14 cellular contexts compared by ENCODE assay signal in the genomic region with DNA sequence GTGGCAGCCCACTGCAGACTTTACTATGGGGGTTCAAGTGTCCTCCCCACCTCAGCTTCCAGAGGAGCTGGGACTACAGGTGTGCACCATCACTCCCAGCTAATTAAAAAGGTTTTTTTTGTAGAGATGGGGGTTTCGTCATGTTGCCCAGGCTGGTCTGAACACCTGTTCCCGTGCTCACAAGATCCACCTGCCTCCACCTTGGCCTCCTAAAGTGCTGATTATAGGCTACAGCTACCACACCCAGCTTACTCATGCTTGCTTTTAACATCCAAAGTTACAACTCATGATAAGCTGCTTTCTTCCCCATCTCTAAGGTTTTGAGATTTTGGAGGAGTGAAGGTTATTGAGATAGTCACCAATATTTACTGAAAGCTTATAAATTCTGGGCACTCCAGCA. TPM values are rescaled to one million over a fixed set of nuclear protein-coding genes. Genes with fewer than 3 reads are reported as not detected.
DNase-seq lines count a peak whose midpoint lies in the region; ATAC-seq, FAIRE-seq and TF ChIP-seq lines count a peak whose summit lies in the region.
"Had no signal": no experiment of that assay in that cellular context is flagged by ENCODE, and none has a peak within 500 bp of the region (broad histone marks: within the 10 kb centered on the region; RNA-seq: fewer than 3 reads in every experiment).

No MANE protein-coding gene starts in this region.

- no peak for TF ChIP-seq EP300 in A549 (IDR thresholded peaks at IDR 0.05)

- H3K4me1 ChIP-seq in A549 (peaks cover 35% of the 10 kb centered on the region), Caco-2 (no peaks in the 10 kb centered on the region)

- TF ChIP-seq POLR2A in A549 (IDR thresholded peaks at IDR 0.05; ENCODE audit: low read length), result no peak

- no peaks in the 10 kb centered on the region for H3K9me3 ChIP-seq in A549
- H3K9me3 ChIP-seq in Caco-2, result no peaks in the 10 kb centered on the region
- H3K9me3 ChIP-seq: adrenal gland had no signal

- H3K4me1 Mint-ChIP-seq in Caco-2 (ENCODE audit: low read depth, unreplicated experiment), result no peaks in the 10 kb centered on the region
- H3K4me1 Mint-ChIP-seq in activated CD4-positive, alpha-beta memory T cell treated with anti-CD3 and anti-CD28 coated beads for 36 hours (ENCODE audit: low read depth), result peaks cover 61% of the 10 kb centered on the region

- FAIRE-seq in A549 (lab: Jason Lieb, UNC), result no peak
- FAIRE-seq: H1 had no signal

- H3K9me3 Mint-ChIP-seq in Caco-2 (ENCODE audit: unreplicated experiment), result no peaks in the 10 kb centered on the region
- H3K9me3 Mint-ChIP-seq in activated CD4-positive, alpha-beta memory T cell treated with anti-CD3 and anti-CD28 coated beads for 36 hours, result no peaks in the 10 kb centered on the region

- TF ChIP-seq RAD21 in A549 (conservative IDR thresholded peaks at IDR 0.05 in 1 of 2, IDR thresholded peaks at IDR 0.05 in 1 of 2), result no peak

- no peak overlapping the region for H3K27ac ChIP-seq in A549
- H3K27ac ChIP-seq: adrenal gland had no signal

- intact Hi-C loops in Caco-2 (cut with micrococcal nuclease; ENCODE audit: unreplicated experiment), result no loop called here
- intact Hi-C loops in activated CD4-positive, alpha-beta memory T cell treated with anti-CD3 and anti-CD28 coated beads for 36 hours (cut with micrococcal nuclease), result loop anchor here (5.0 kb wide), 4 partner anchors 50 to 470 kb away; partner anchors contain the start of genes DHX33, PFN1 and ZNF594
- intact Hi-C loops in left colon (cut with DNase I, micrococcal nuclease), result no loop called here

- BruUV-seq in Caco-2 (replicated peaks; lab: Mats Ljungman, UMichigan), result no TSS peak

- CTCF ChIA-PET in A549 (lab: Yijun Ruan, JAX) (interaction anchor here (0.6 to 3.6 kb wide), 3 partner anchors 18 to 366 kb away, joined by 3 to 54 read pairs (median 4); partner anchors contain the start of gene C1QBP), Caco-2 (lab: Charles Lee) (no interaction called here)
- CTCF ChIA-PET in activated CD4-positive, alpha-beta memory T cell treated with anti-CD3 and anti-CD28 coated beads for 36 hours (lab: Charles Lee), result interaction anchor here (0.5 to 1.1 kb wide), 2 partner anchors 135 to 179 kb away, joined by 3 to 5 read pairs; no protein-coding TSS in a partner anchor

- POLR2A ChIA-PET in A549 (lab: Yijun Ruan, JAX) (interaction anchor here (0.7 kb wide), 1 partner anchor 9 kb away, joined by 4 read pairs; no protein-coding TSS in a partner anchor), Caco-2 (lab: Charles Lee) (no interaction called here)
- POLR2A ChIA-PET in activated CD4-positive, alpha-beta memory T cell treated with anti-CD3 and anti-CD28 coated beads for 36 hours (lab: Charles Lee), result interaction anchor here (1.1 kb wide), 1 partner anchor 69 kb away, joined by 6 read pairs; the partner anchor contains the start of genes DERL2 and MIS12

- TF ChIP-seq CTCF in A549 (IDR thresholded peaks at IDR 0.05) (no peak), Caco-2 (IDR thresholded peaks at IDR 0.05; ENCODE audit: insufficient read depth in 1 of 2, low read depth in 1 of 2, low read length in 1 of 2, severe bottlenecking in 1 of 2, unreplicated experiment in 1 of 2) (no peak)

- WGBS in A549 (ENCODE audit: missing lambda C conversion rate), result 94% methylated on average over 2 of the region's 2 CpGs

- no peaks in the 10 kb centered on the region for H3K36me3 ChIP-seq in Caco-2 (ENCODE audit: control insufficient read depth, insufficient read depth, low read length)

- H3K27ac Mint-ChIP-seq in Caco-2 (ENCODE audit: unreplicated experiment), result no peak overlapping the region
- H3K27ac Mint-ChIP-seq in activated CD4-positive, alpha-beta memory T cell treated with anti-CD3 and anti-CD28 coated beads for 36 hours, result no peak overlapping the region

- no peaks in the 10 kb centered on the region for H3K27me3 ChIP-seq in Caco-2 (replicated peaks; ENCODE audit: control insufficient read depth, insufficient read depth, low read length)
- H3K27me3 ChIP-seq: adrenal gland had no signal

- DNase-seq in A549 (ENCODE audit: low read depth in 1 of 2, low spot score in 1 of 2), result no peak
- no peak for DNase-seq in Caco-2
- no peak for DNase-seq in activated CD4-positive, alpha-beta memory T cell treated with anti-CD3 and anti-CD28 coated beads for 36 hours
- DNase-seq in left colon, result peak; percentile 33 to 65
- DNase-seq in germinal center (ENCODE audit: low spot score), result no peak
- no peak for DNase-seq in stimulated activated CD4-positive, alpha-beta T cell treated with anti-CD3 and anti-CD28 coated beads, Interleukin-4, amount 100 ng/mL, for 24 hours
- DNase-seq: activated CD4-positive, CD25-positive, alpha-beta regulatory T cell; adrenal gland; effector memory CD4-positive, alpha-beta T cell; IMR-90; NCI-H2171 treated with DMSO at 0.1 percent for 48 hours had no signal

- 0 out of 3 replicates have a peak overlapping the region, but pooled peaks have one; percentile 91 for H3K4me2 ChIP-seq in A549

- ATAC-seq in A549 (no peak), left colon (peak; percentile 44), GM21447 (IDR thresholded peaks at IDR 0.05; ENCODE audit: unreplicated experiment) (no peak), GM18511 (IDR thresholded peaks at IDR 0.05; ENCODE audit: unreplicated experiment) (no peak)

- peak overlapping the region; percentile 14 for H3K4me3 Mint-ChIP-seq in Caco-2 (ENCODE audit: unreplicated experiment)
- H3K4me3 Mint-ChIP-seq in activated CD4-positive, alpha-beta memory T cell treated with anti-CD3 and anti-CD28 coated beads for 36 hours, result peak overlapping the region; percentile 56

- H3K4me3 ChIP-seq in A549 (no peak overlapping the region), Caco-2 (ENCODE audit: low read depth, low read length) (no peak overlapping the region)
- H3K4me3 ChIP-seq: adrenal gland had no signal

- H3K27me3 Mint-ChIP-seq in Caco-2 (ENCODE audit: insufficient read depth, unreplicated experiment), result no peaks in the 10 kb centered on the region
- no peaks in the 10 kb centered on the region for H3K27me3 Mint-ChIP-seq in activated CD4-positive, alpha-beta memory T cell treated with anti-CD3 and anti-CD28 coated beads for 36 hours

- H3K36me3 Mint-ChIP-seq in Caco-2 (ENCODE audit: insufficient read depth, unreplicated experiment), result peaks cover 36% of the 10 kb centered on the region
- peaks cover 43% of the 10 kb centered on the region for H3K36me3 Mint-ChIP-seq in activated CD4-positive, alpha-beta memory T cell treated with anti-CD3 and anti-CD28 coated beads for 36 hours

TF ChIP-seq in A549, 52 proteins besides CTCF, POLR2A, EP300 and RAD21:
- no peak for TF ChIP-seq SMC3 (IDR thresholded peaks at IDR 0.05)
- no peak for TF ChIP-seq ELK1 (IDR thresholded peaks at IDR 0.05; ENCODE audit: low read depth, low read length)
- no peak for TF ChIP-seq HOXB13 (CRISPR knock-in tag; IDR thresholded peaks at IDR 0.05; ENCODE audit: low read depth)
- no peak for TF ChIP-seq NR3C1 (IDR thresholded peaks at IDR 0.05)
- no peak for TF ChIP-seq CBX2 (IDR thresholded peaks at IDR 0.05; ENCODE audit: borderline replicate concordance, low read depth)

RNA-seq across cellular contexts. Expression of gene NUP88, which starts 2.6 kb away (rescaled TPM):
- polyA plus RNA-seq in A549 (2011; rRNA removed) (175 and 180 TPM in 2 replicates), A549 (2017; fragmentation: RNase III; extraction: RNeasy Plus Mini Kit Qiagen cat#74134 plus additional on column Dnase treatment) (121 to 133 TPM (median 121 TPM) in 3 replicates)
- 104 and 114 TPM in 2 replicates for polyA plus RNA-seq in A549 (2012; cell fraction: cytosol; rRNA removed)
- polyA plus RNA-seq in A549 (2012; cell fraction: nucleus; rRNA removed), result 70.5 and 76.3 TPM in 2 replicates
- 128 and 136 TPM in 2 replicates for polyA minus RNA-seq in A549 (2011; rRNA and poly(A)+ RNA removed)
- total RNA-seq in Caco-2 (2022) (52.3 and 56.6 TPM in 2 replicates), left colon (10 to 100 TPM; 45.3 to 55.5 TPM)
- 100 to 1,000 TPM; 110 to 113 TPM for total RNA-seq in activated CD4-positive, alpha-beta memory T cell treated with anti-CD3 and anti-CD28 coated beads for 36 hours

RNA-seq across cellular contexts. Expression of gene RPAIN, which starts 3.1 kb away (rescaled TPM):
- polyA plus RNA-seq in A549 (2011; rRNA removed) (62.9 and 67.6 TPM in 2 replicates), A549 (2017; fragmentation: RNase III; extraction: RNeasy Plus Mini Kit Qiagen cat#74134 plus additional on column Dnase treatment) (71.9 to 81.2 TPM (median 72.8 TPM) in 3 replicates)
- 38.2 and 49.2 TPM in 2 replicates for polyA plus RNA-seq in A549 (2012; cell fraction: cytosol; rRNA removed)
- polyA plus RNA-seq in A549 (2012; cell fraction: nucleus; rRNA removed), result 26.4 and 43.8 TPM in 2 replicates
- 24.1 and 26.2 TPM in 2 replicates for polyA minus RNA-seq in A549 (2011; rRNA and poly(A)+ RNA removed)
- total RNA-seq in Caco-2 (2022) (30.5 and 36.5 TPM in 2 replicates), left colon (10 to 100 TPM; 26.7 to 27.3 TPM)
- 10 to 100 TPM; 51.7 to 53.4 TPM for total RNA-seq in activated CD4-positive, alpha-beta memory T cell treated with anti-CD3 and anti-CD28 coated beads for 36 hours

RNA-seq across cellular contexts. Expression of gene C1QBP, which starts 22.1 kb away (rescaled TPM):
- polyA plus RNA-seq in A549 (2011; rRNA removed), result 448 and 683 TPM in 2 replicates
- 405 and 410 TPM in 2 replicates for polyA plus RNA-seq in A549 (2012; cell fraction: cytosol; rRNA removed)
- polyA plus RNA-seq in A549 (2012; cell fraction: nucleus; rRNA removed), result 229 and 230 TPM in 2 replicates
- polyA plus RNA-seq in A549 (2017; fragmentation: RNase III; extraction: RNeasy Plus Mini Kit Qiagen cat#74134 plus additional on column Dnase treatment), result 527 to 609 TPM (median 557 TPM) in 3 replicates
- 196 and 215 TPM in 2 replicates for polyA minus RNA-seq in A549 (2011; rRNA and poly(A)+ RNA removed)
- total RNA-seq in Caco-2 (2022), result 129 and 149 TPM in 2 replicates
- 100 to 1,000 TPM; 342 TPM for total RNA-seq in activated CD4-positive, alpha-beta memory T cell treated with anti-CD3 and anti-CD28 coated beads for 36 hours
- 100 to 1,000 TPM in 1 of 2 donors, 10 to 100 TPM in 1; 98.9 to 134 TPM for total RNA-seq in left colon

RNA-seq across cellular contexts. Expression of gene DHX33, which starts 51.9 kb away (rescaled TPM):
- polyA plus RNA-seq in A549 (2011; rRNA removed) (29.5 and 35.7 TPM in 2 replicates), A549 (2017; fragmentation: RNase III; extraction: RNeasy Plus Mini Kit Qiagen cat#74134 plus additional on column Dnase treatment) (26.7 to 30.4 TPM (median 27.8 TPM) in 3 replicates)
- polyA plus RNA-seq in A549 (2012; cell fraction: cytosol; rRNA removed), result 22.6 and 27.4 TPM in 2 replicates
- 29.3 and 29.4 TPM in 2 replicates for polyA plus RNA-seq in A549 (2012; cell fraction: nucleus; rRNA removed)
- 44.9 and 53.7 TPM in 2 replicates for polyA minus RNA-seq in A549 (2011; rRNA and poly(A)+ RNA removed)
- total RNA-seq in Caco-2 (2022) (15.5 and 17.1 TPM in 2 replicates), left colon (10 to 100 TPM in 1 of 2 donors, 1 to 10 TPM in 1; 9.2 to 14.5 TPM)
- 10 to 100 TPM; 21.8 to 21.9 TPM for total RNA-seq in activated CD4-positive, alpha-beta memory T cell treated with anti-CD3 and anti-CD28 coated beads for 36 hours

Comparison
In these comparisons a context has a peak if more than half of its experiments do, and no peak if none do; other contexts are left out.
1. DNase-seq: peak in left colon (2 of 2); none in A549 (0 of 2), Caco-2 (0 of 2), activated CD4-positive, alpha-beta memory T cell treated with anti-CD3 and anti-CD28 coated beads for 36 hours (single experiment), germinal center (single experiment) and stimulated activated CD4-positive, alpha-beta T cell treated with anti-CD3 and anti-CD28 coated beads, Interleukin-4, amount 100 ng/mL, for 24 hours (single experiment).